Comparison of ENCODE assay signal across 8 cellular contexts in the genomic region with DNA sequence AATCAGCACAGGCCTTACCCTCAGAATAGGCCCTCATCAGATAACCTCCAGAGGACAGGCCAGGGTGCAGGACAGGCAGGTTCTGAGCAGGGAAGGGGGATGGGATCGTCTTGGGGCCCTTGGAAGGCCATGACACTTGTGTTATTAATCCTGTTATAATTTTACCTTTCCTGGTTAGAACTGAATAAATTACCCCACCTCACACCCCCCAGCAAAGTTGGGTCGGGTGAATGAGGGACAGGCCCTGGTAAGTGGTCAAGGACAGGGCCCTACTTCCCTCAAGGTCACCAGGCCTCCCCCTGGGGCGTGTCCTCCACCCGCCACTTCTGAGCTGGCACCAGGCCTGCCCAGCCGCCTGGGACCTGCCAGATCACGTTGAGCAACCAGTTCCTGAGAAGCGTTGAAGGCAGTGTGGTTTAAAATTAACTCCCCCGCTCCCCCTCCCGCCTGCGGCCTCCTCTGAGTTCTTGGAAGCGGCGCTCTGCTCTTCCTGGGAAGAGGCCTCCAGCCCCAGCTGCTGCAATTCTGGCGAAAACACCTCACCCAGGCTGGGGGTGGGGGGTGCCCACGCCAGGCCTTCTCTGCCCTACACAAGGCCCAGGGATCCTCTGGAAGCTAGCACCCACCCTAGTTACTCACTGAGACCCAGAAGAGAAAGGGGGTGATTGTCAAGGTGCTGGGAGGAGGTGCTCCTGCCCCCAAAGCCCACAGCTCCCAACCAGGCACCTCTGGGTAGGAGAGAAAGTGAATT. TPM values are rescaled to one million over a fixed set of nuclear protein-coding genes. Genes with fewer than 3 reads are reported as not detected.
DNase-seq lines count a peak whose midpoint lies in the region; ATAC-seq lines count a peak whose summit lies in the region.

No MANE protein-coding gene starts in this region.

- H3K9me3 Mint-ChIP-seq in activated naive CD4-positive, alpha-beta T cell treated with anti-CD3 and anti-CD28 coated beads, Interleukin-2, amount 50 U/mL, for 72 hours, result no peaks in the 10 kb centered on the region

- H3K36me3 ChIP-seq in SK-N-MC (ENCODE audit: insufficient read depth, low read length), result no peaks in the 10 kb centered on the region

- peaks cover 43 to 56% of the 10 kb centered on the region in 2 donors for H3K36me3 Mint-ChIP-seq in activated naive CD4-positive, alpha-beta T cell treated with anti-CD3 and anti-CD28 coated beads, Interleukin-2, amount 50 U/mL, for 72 hours

- H3K27ac ChIP-seq in SK-N-MC, result peak overlapping the region; percentile 46; the same call in 1 of the 2 replicates

- H3K9me3 ChIP-seq in SK-N-MC (ENCODE audit: low read depth, low read length), result no peaks in the 10 kb centered on the region

- DNase-seq in NCI-H748 (lab: John Stamatoyannopoulos, UW; ENCODE audit: unreplicated experiment), result peak; percentile 13
- no peak for DNase-seq in NCI-H748 treated with DMSO at 0.1 percent for 48 hours (lab: John Stamatoyannopoulos, UW)
- peak; percentile 99 for DNase-seq in KBM-7
- no peak for DNase-seq in SK-N-MC (ENCODE audit: low read depth, low spot score)
- peak; percentile 70 to 95 for DNase-seq in activated naive CD4-positive, alpha-beta T cell treated with anti-CD3 and anti-CD28 coated beads, Interleukin-2, amount 50 U/mL, for 72 hours (ENCODE audit: low spot score in 2 of 2)
- DNase-seq in head of caudate nucleus, result peak; percentile 56 to 95 (median 84)
- DNase-seq in pulmonary artery endothelial cell (ENCODE audit: low read depth, low spot score), result peak; percentile 43
- peak; percentile 97 for DNase-seq in ureter (ENCODE audit: low spot score)

- in situ Hi-C loops in KBM-7 (cut with MboI; ENCODE audit: low pct_unique_long_range_greater_than_20kb, low sequenced_read_pairs), result no loop called here

- intact Hi-C loops in head of caudate nucleus (cut with DNase I), result no loop called here

- H3K27ac Mint-ChIP-seq in activated naive CD4-positive, alpha-beta T cell treated with anti-CD3 and anti-CD28 coated beads, Interleukin-2, amount 50 U/mL, for 72 hours, result peak overlapping the region; percentile 97 to 98

- ATAC-seq in activated naive CD4-positive, alpha-beta T cell treated with anti-CD3 and anti-CD28 coated beads, Interleukin-2, amount 50 U/mL, for 72 hours, result peak; percentile 69

- H3K9ac ChIP-seq in SK-N-MC (ENCODE audit: insufficient read length), result peak overlapping the region; percentile 26

- H3K4me3 ChIP-seq in SK-N-MC, result peak overlapping the region; percentile 54; the same call in 1 of the 2 replicates

RNA-seq across cellular contexts. Expression of a gene that starts 10.6 kb away (rescaled TPM):
- total RNA-seq in activated naive CD4-positive, alpha-beta T cell treated with anti-CD3 and anti-CD28 coated beads, Interleukin-2, amount 50 U/mL, for 72 hours, result 100 to 1,000 TPM; 222 to 258 TPM
- total RNA-seq in pulmonary artery endothelial cell (0.28 and 0.46 TPM in 2 replicates), ureter (15.0 TPM)

RNA-seq across cellular contexts. Expression of a gene that starts 15.9 kb away (rescaled TPM):
- 100 to 1,000 TPM in 1 of 2 donors, 10 to 100 TPM in 1; 94.3 to 153 TPM for total RNA-seq in activated naive CD4-positive, alpha-beta T cell treated with anti-CD3 and anti-CD28 coated beads, Interleukin-2, amount 50 U/mL, for 72 hours
- total RNA-seq in pulmonary artery endothelial cell (18.9 and 32.4 TPM in 2 replicates), ureter (34.8 TPM)

RNA-seq across cellular contexts. Expression of a gene that starts 31.7 kb away (rescaled TPM):
- total RNA-seq in activated naive CD4-positive, alpha-beta T cell treated with anti-CD3 and anti-CD28 coated beads, Interleukin-2, amount 50 U/mL, for 72 hours, result 10 to 100 TPM; 69.7 to 74.6 TPM
- total RNA-seq in pulmonary artery endothelial cell (13.7 and 15.2 TPM in 2 replicates), ureter (34.4 TPM)

RNA-seq across cellular contexts. Expression of a gene that starts 33.5 kb away (rescaled TPM):
- 10 to 100 TPM; 21.4 to 42.4 TPM for total RNA-seq in activated naive CD4-positive, alpha-beta T cell treated with anti-CD3 and anti-CD28 coated beads, Interleukin-2, amount 50 U/mL, for 72 hours
- total RNA-seq in pulmonary artery endothelial cell (3.5 and 5.1 TPM in 2 replicates), ureter (8.0 TPM)

Comparison
In these comparisons a context has a peak if more than half of its experiments do, and no peak if none do; other contexts are left out.
1. DNase-seq: peak in NCI-H748 (single experiment), KBM-7 (single experiment), activated naive CD4-positive, alpha-beta T cell treated with anti-CD3 and anti-CD28 coated beads, Interleukin-2, amount 50 U/mL, for 72 hours (2 of 2), head of caudate nucleus (42 of 42), pulmonary artery endothelial cell (single experiment) and ureter (single experiment); none in NCI-H748 treated with DMSO at 0.1 percent for 48 hours (single experiment) and SK-N-MC (single experiment).
2. RNA of a gene that starts 10.6 kb away (total RNA-seq): 222 to 258 TPM in activated naive CD4-positive, alpha-beta T cell treated with anti-CD3 and anti-CD28 coated beads, Interleukin-2, amount 50 U/mL, for 72 hours; 15.0 TPM in ureter (single experiment) and 0.28 to 0.46 TPM in pulmonary artery endothelial cell; every median in the first group is over 10 times any median in the second.